In genomic region chr7:143240323-143241168, GRCh38 we compare ENCODE assay signal across 8 cellular contexts. TPM values are rescaled to one million over a fixed set of nuclear protein-coding genes. Genes with fewer than 3 reads are reported as not detected.
DNase-seq lines count a peak whose midpoint lies in the region; TF ChIP-seq lines count a peak whose summit lies in the region.

No MANE protein-coding gene starts in this region.

- TF ChIP-seq CTCF in Loucy (conservative IDR thresholded peaks at IDR 0.05; ENCODE audit: low read length) (peak; percentile 96), glutamatergic neuron (IDR thresholded peaks at IDR 0.05; ENCODE audit: partially characterized antibody, unreplicated experiment) (peak; percentile 83), vagina (IDR thresholded peaks at IDR 0.05) (peak; percentile 71 to 86 (median 73))

- H3K9me3 ChIP-seq in Loucy (ENCODE audit: insufficient read depth, low read depth, low read length) = peaks cover 8% of the 10 kb centered on the region; the same call in 1 of the 2 replicates
- H3K9me3 ChIP-seq in vagina = no peaks in the 10 kb centered on the region

- H3K9me2 ChIP-seq in Loucy (replicated peaks; ENCODE audit: low read depth, low read length) = no peaks in the 10 kb centered on the region

- DNase-seq in GDM1 (lab: John Stamatoyannopoulos, UW) = peak; percentile 63
- peak; percentile 61 for DNase-seq in H4 (ENCODE audit: low spot score)
- peak; percentile 30 for DNase-seq in SHP77 treated with DMSO at 0.1 percent for 48 hours (lab: John Stamatoyannopoulos, UW)
- peak; percentile 74 for DNase-seq in activated naive CD4-positive, alpha-beta T cell treated with Interleukin-2 at 50 U/mL for 16 hours
- DNase-seq in glutamatergic neuron = peak; percentile 69
- DNase-seq in posterior cingulate gyrus = peak in 8 of 10 donors; percentile 41 to 94 (median 72)
- no peak for DNase-seq in vagina (ENCODE audit: extremely low spot score in 2 of 2)

- H3K36me3 Mint-ChIP-seq in glutamatergic neuron (ENCODE audit: unreplicated experiment) = peaks cover 19% of the 10 kb centered on the region

- H3K27ac ChIP-seq in vagina = no peak overlapping the region

- TF ChIP-seq POLR2A in vagina (IDR thresholded peaks at IDR 0.05) = no peak

- H3K9ac ChIP-seq in Loucy (ENCODE audit: low read depth, low read length, poor library complexity, severe bottlenecking) = no peak overlapping the region

- no peaks in the 10 kb centered on the region for H4K20me1 ChIP-seq in Loucy (ENCODE audit: insufficient read depth, low read length, poor library complexity, severe bottlenecking)

- no peak overlapping the region for H3K4me3 ChIP-seq in Loucy (ENCODE audit: low read length, poor library complexity, severe bottlenecking)
- H3K4me3 ChIP-seq in vagina = no peak overlapping the region

- intact Hi-C loops in posterior cingulate gyrus (cut with DNase I) = loop anchor here (1.0 to 2.0 kb wide), 2 partner anchors 65 to 176 kb away; no protein-coding TSS in a partner anchor
- intact Hi-C loops in vagina (cut with DNase I) = loop anchor here (10.0 kb wide), 1 partner anchor 174 kb away; no protein-coding TSS in a partner anchor

- H3K27me3 ChIP-seq in Loucy (ENCODE audit: insufficient read depth, low read length, poor library complexity, severe bottlenecking) = no peaks in the 10 kb centered on the region
- no peaks in the 10 kb centered on the region for H3K27me3 ChIP-seq in vagina

- peaks cover 5% of the 10 kb centered on the region for H3K9me3 Mint-ChIP-seq in glutamatergic neuron (ENCODE audit: unreplicated experiment)

- H3K27me3 Mint-ChIP-seq in glutamatergic neuron (ENCODE audit: unreplicated experiment) = no peaks in the 10 kb centered on the region

- H2AFZ ChIP-seq in Loucy (ENCODE audit: low read length) = no peak overlapping the region

- H3K4me1 ChIP-seq in Loucy (ENCODE audit: insufficient read depth, low read length, poor library complexity, severe bottlenecking) (peaks cover 23% of the 10 kb centered on the region), vagina (no peaks in the 10 kb centered on the region)

- H3K4me3 Mint-ChIP-seq in glutamatergic neuron (ENCODE audit: unreplicated experiment) = no peak overlapping the region

- H3F3A ChIP-seq in Loucy (ENCODE audit: low read depth) = no peaks in the 10 kb centered on the region

- H3K79me2 ChIP-seq in Loucy (ENCODE audit: insufficient read depth, low read length) = no peaks in the 10 kb centered on the region

- H3K36me3 ChIP-seq in Loucy (ENCODE audit: insufficient read depth, low read length) (no peaks in the 10 kb centered on the region), vagina (no peaks in the 10 kb centered on the region)

- H3K4me1 Mint-ChIP-seq in glutamatergic neuron (ENCODE audit: low read depth, unreplicated experiment) = peaks cover 8% of the 10 kb centered on the region

- no peak overlapping the region for H3K4me2 ChIP-seq in Loucy (ENCODE audit: low read depth, low read length, poor library complexity, severe bottlenecking)

- H3K27ac Mint-ChIP-seq in glutamatergic neuron (ENCODE audit: unreplicated experiment) = no peak overlapping the region

RNA-seq across cellular contexts. Expression of gene TAS2R40, which starts 18.7 kb away (rescaled TPM):
- not detected in 2 replicates for total RNA-seq in H4 (2014; rRNA removed; shearing (Covaris generic))
- total RNA-seq in glutamatergic neuron (ENCODE audit: unreplicated experiment) (not detected), vagina (not detected)

RNA-seq across cellular contexts. Expression of gene GSTK1, which starts 22.7 kb away (rescaled TPM):
- total RNA-seq in H4 (2014; rRNA removed; shearing (Covaris generic)) = 117 and 152 TPM in 2 replicates
- total RNA-seq in glutamatergic neuron (ENCODE audit: unreplicated experiment) = 48.6 TPM
- total RNA-seq in vagina = 127 TPM

RNA-seq across cellular contexts. Expression of gene TMEM139, which starts 44.2 kb away (rescaled TPM):
- total RNA-seq in H4 (2014; rRNA removed; shearing (Covaris generic)) = 0.62 and 1.2 TPM in 2 replicates
- not detected for total RNA-seq in glutamatergic neuron (ENCODE audit: unreplicated experiment)
- total RNA-seq in vagina = not detected

RNA-seq across cellular contexts. Expression of gene CASP2, which starts 47.6 kb away (rescaled TPM):
- total RNA-seq in H4 (2014; rRNA removed; shearing (Covaris generic)) = 20.2 and 37.7 TPM in 2 replicates
- 59.2 TPM for total RNA-seq in glutamatergic neuron (ENCODE audit: unreplicated experiment)
- 24.8 TPM for total RNA-seq in vagina

RNA-seq across cellular contexts. Expression of gene TAS2R39, which starts 57.3 kb away (rescaled TPM):
- total RNA-seq in H4 (2014; rRNA removed; shearing (Covaris generic)) = not detected in 2 replicates
- not detected for total RNA-seq in glutamatergic neuron (ENCODE audit: unreplicated experiment)
- not detected for total RNA-seq in vagina

Comparison
In these comparisons a context has a peak if more than half of its experiments do, and no peak if none do; other contexts are left out.
1. DNase-seq: peak in GDM1 (single experiment), H4 (single experiment), SHP77 treated with DMSO at 0.1 percent for 48 hours (single experiment), activated naive CD4-positive, alpha-beta T cell treated with Interleukin-2 at 50 U/mL for 16 hours (single experiment), glutamatergic neuron (single experiment) and posterior cingulate gyrus (8 of 10); none in vagina (0 of 2).
2. Peak in every context shown above with its lines, with median percentiles within 50 percentile points of each other: CTCF ChIP-seq.